24 cellular contexts compared by ENCODE assay signal in genomic region chr3:48879307-48879993, GRCh38. TPM values are rescaled to one million over a fixed set of nuclear protein-coding genes. Genes with fewer than 3 reads are reported as not detected.
A peak's percentile ranks its signal among the peaks of the same experiment; 100 is the strongest.
DNase-seq lines count a peak whose midpoint lies in the region; ATAC-seq and TF ChIP-seq lines count a peak whose summit lies in the region.
"Had no signal": no experiment of that assay in that cellular context is flagged by ENCODE, and none has a peak within 500 bp of the region (broad histone marks: within the 10 kb centered on the region; RNA-seq: fewer than 3 reads in every experiment).

No MANE protein-coding gene starts in this region.

- H3K4me3 Mint-ChIP-seq in activated CD8-positive, alpha-beta T cell treated with anti-CD3 and anti-CD28 coated beads, Interleukin-2, amount 10 ng/mL, durations not matched to agents 7 days and 5 days: no peak overlapping the region
- no peak overlapping the region for H3K4me3 Mint-ChIP-seq in activated CD8-positive, alpha-beta T cell treated with anti-CD3 and anti-CD28 coated beads for 36 hours
- no peak overlapping the region for H3K4me3 Mint-ChIP-seq in nephron progenitor cell
- H3K4me3 Mint-ChIP-seq: activated T-cell treated with anti-CD3 and anti-CD28 coated beads, Interleukin-2, amount 50 U/mL, for 4 hours; nephron had no signal

- CTCF ChIA-PET in activated CD8-positive, alpha-beta T cell treated with anti-CD3 and anti-CD28 coated beads, Interleukin-2, amount 10 ng/mL, durations not matched to agents 7 days and 5 days (lab: Charles Lee): no interaction called here
- CTCF ChIA-PET in activated CD8-positive, alpha-beta T cell treated with anti-CD3 and anti-CD28 coated beads for 36 hours (lab: Charles Lee): no interaction called here
- CTCF ChIA-PET in SK-N-SH (lab: Yijun Ruan, JAX): no interaction called here

- H3K9ac ChIP-seq in OCI-LY3 (ENCODE audit: low read length) (peak overlapping the region; percentile 50), SK-N-SH (no peak overlapping the region)

- H3K9me3 Mint-ChIP-seq in activated CD8-positive, alpha-beta T cell treated with anti-CD3 and anti-CD28 coated beads, Interleukin-2, amount 10 ng/mL, durations not matched to agents 7 days and 5 days (ENCODE audit: insufficient read depth): no peaks in the 10 kb centered on the region
- H3K9me3 Mint-ChIP-seq in activated CD8-positive, alpha-beta T cell treated with anti-CD3 and anti-CD28 coated beads for 36 hours: no peaks in the 10 kb centered on the region
- no peaks in the 10 kb centered on the region for H3K9me3 Mint-ChIP-seq in nephron progenitor cell
- H3K9me3 Mint-ChIP-seq: activated T-cell treated with anti-CD3 and anti-CD28 coated beads, Interleukin-2, amount 50 U/mL, for 4 hours; nephron had no signal

- no peaks in the 10 kb centered on the region for H3K27me3 ChIP-seq in OCI-LY3 (ENCODE audit: low read depth, low read length)
- no peaks in the 10 kb centered on the region for H3K27me3 ChIP-seq in SK-N-SH (ENCODE audit: insufficient read depth)
- H3K27me3 ChIP-seq: ovary, tibial nerve had no signal

- no peak for ATAC-seq in activated CD8-positive, alpha-beta T cell treated with anti-CD3 and anti-CD28 coated beads, Interleukin-2, amount 10 ng/mL, durations not matched to agents 7 days and 5 days
- no peak for ATAC-seq in activated CD8-positive, alpha-beta T cell treated with anti-CD3 and anti-CD28 coated beads for 36 hours
- ATAC-seq in HG03460 (IDR thresholded peaks at IDR 0.05; ENCODE audit: unreplicated experiment): no peak
- ATAC-seq: activated T-cell treated with anti-CD3 and anti-CD28 coated beads, Interleukin-2, amount 50 U/mL, for 4 hours; lower lobe of right lung had no signal

- H3K27ac Mint-ChIP-seq in activated CD8-positive, alpha-beta T cell treated with anti-CD3 and anti-CD28 coated beads, Interleukin-2, amount 10 ng/mL, durations not matched to agents 7 days and 5 days: peak overlapping the region; percentile 63
- no peak overlapping the region for H3K27ac Mint-ChIP-seq in activated CD8-positive, alpha-beta T cell treated with anti-CD3 and anti-CD28 coated beads for 36 hours
- H3K27ac Mint-ChIP-seq in nephron progenitor cell: peak overlapping the region; percentile 38
- H3K27ac Mint-ChIP-seq: nephron had no signal

- H3K9me3 ChIP-seq in OCI-LY3 (ENCODE audit: insufficient read depth, low read length): no peaks in the 10 kb centered on the region
- no peaks in the 10 kb centered on the region for H3K9me3 ChIP-seq in SK-N-SH
- H3K9me3 ChIP-seq: HAP-1, lower lobe of right lung, ovary, tibial nerve had no signal

- POLR2A ChIA-PET in activated CD8-positive, alpha-beta T cell treated with anti-CD3 and anti-CD28 coated beads, Interleukin-2, amount 10 ng/mL, durations not matched to agents 7 days and 5 days (lab: Charles Lee): no interaction called here
- POLR2A ChIA-PET in activated CD8-positive, alpha-beta T cell treated with anti-CD3 and anti-CD28 coated beads for 36 hours (lab: Charles Lee): interaction anchor here (0.6 kb wide), 1 partner anchor 177 kb away, joined by 3 read pairs; no protein-coding TSS in a partner anchor
- POLR2A ChIA-PET in SK-N-SH (lab: Yijun Ruan, JAX): no interaction called here

- H3K4me3 ChIP-seq in OCI-LY3 (ENCODE audit: low read length): peak overlapping the region; percentile 61
- H3K4me3 ChIP-seq in SK-N-SH (ENCODE audit: low read depth in 2 of 2, low read length in 1 of 2): no peak overlapping the region
- H3K4me3 ChIP-seq: HAP-1, lower lobe of right lung, ovary, tibial nerve had no signal

- H3K4me1 ChIP-seq in OCI-LY3 (ENCODE audit: low read length) (peaks cover 27% of the 10 kb centered on the region), SK-N-SH (ENCODE audit: control insufficient read depth in 1 of 2, insufficient read depth in 2 of 2, low read depth in 1 of 2, low read length in 1 of 2) (no peaks in the 10 kb centered on the region)
- H3K4me1 ChIP-seq: HAP-1, lower lobe of right lung had no signal

- no peak for TF ChIP-seq RAD21 in SK-N-SH (IDR thresholded peaks at IDR 0.05; ENCODE audit: low read length)

- no peak for DNase-seq in activated CD8-positive, alpha-beta T cell treated with anti-CD3 and anti-CD28 coated beads, Interleukin-2, amount 10 ng/mL, durations not matched to agents 7 days and 5 days
- no peak for DNase-seq in activated CD8-positive, alpha-beta T cell treated with anti-CD3 and anti-CD28 coated beads for 36 hours
- peak; percentile 33 for DNase-seq in GM13977 (ENCODE audit: low spot score)
- DNase-seq in nephron progenitor cell: no peak
- DNase-seq in activated naive CD4-positive, alpha-beta T cell treated with Interleukin-2 at 50 U/mL for 16 hours: no peak
- no peak for DNase-seq in SK-N-SH
- DNase-seq: activated CD4-positive, CD25-positive, alpha-beta regulatory T cell treated with anti-CD3 and anti-CD28 coated beads, Interleukin-2, amount 50 U/mL, for 72 hours; activated naive CD4-positive, alpha-beta T cell treated with anti-CD3 and anti-CD28 coated beads, Interleukin-2, amount 50 U/mL, for 16 hours; activated T-cell treated with anti-CD3 and anti-CD28 coated beads, Interleukin-2, amount 50 U/mL, for 4 hours; AML-193; anterior cingulate cortex; effector CD8-positive, alpha-beta T cell; head of caudate nucleus; KBM-7; lower lobe of right lung; NCI-H1694; NCI-H510A; ovary; SHP77 had no signal

- H3K36me3 ChIP-seq in OCI-LY3 (replicated peaks; ENCODE audit: low read depth, low read length) (peaks cover 3% of the 10 kb centered on the region), SK-N-SH (replicated peaks in 1 of 2; ENCODE audit: control insufficient read depth in 1 of 2, insufficient read depth in 2 of 2, low read length in 1 of 2) (no peaks in the 10 kb centered on the region)
- H3K36me3 ChIP-seq: HAP-1, ovary had no signal

- peak overlapping the region; percentile 88 for H3K4me2 ChIP-seq in OCI-LY3 (ENCODE audit: low read length)
- H3K4me2 ChIP-seq in SK-N-SH: no peak overlapping the region

- no peaks in the 10 kb centered on the region for H3K4me1 Mint-ChIP-seq in activated CD8-positive, alpha-beta T cell treated with anti-CD3 and anti-CD28 coated beads, Interleukin-2, amount 10 ng/mL, durations not matched to agents 7 days and 5 days (ENCODE audit: low read depth)
- H3K4me1 Mint-ChIP-seq in activated CD8-positive, alpha-beta T cell treated with anti-CD3 and anti-CD28 coated beads for 36 hours (ENCODE audit: low read depth): no peaks in the 10 kb centered on the region
- H3K4me1 Mint-ChIP-seq in nephron progenitor cell: peaks cover 9% of the 10 kb centered on the region
- H3K4me1 Mint-ChIP-seq: nephron had no signal

- in situ Hi-C loops in GM13977 (cut with MboI; ENCODE audit: low pct_unique_long_range_greater_than_20kb, low sequenced_read_pairs, unreplicated experiment): no loop called here

- no peaks in the 10 kb centered on the region for H4K20me1 ChIP-seq in OCI-LY3 (ENCODE audit: insufficient read depth, low read length)
- H4K20me1 ChIP-seq in SK-N-SH (ENCODE audit: insufficient read depth): no peaks in the 10 kb centered on the region

- no peak for TF ChIP-seq CTCF in activated CD8-positive, alpha-beta T cell treated with anti-CD3 and anti-CD28 coated beads for 36 hours (IDR thresholded peaks at IDR 0.05)
- TF ChIP-seq CTCF in GM13977 (IDR thresholded peaks at IDR 0.05; ENCODE audit: extremely low read depth, insufficient read depth, missing control alignments) (no peak), OCI-LY3 (IDR thresholded peaks at IDR 0.05; ENCODE audit: low read depth, low read length) (no peak), nephron progenitor cell (IDR thresholded peaks at IDR 0.05) (no peak), SK-N-SH (IDR thresholded peaks at IDR 0.05) (no peak)

- intact Hi-C loops in activated CD8-positive, alpha-beta T cell treated with anti-CD3 and anti-CD28 coated beads for 36 hours (cut with micrococcal nuclease): no loop called here

- H2AFZ ChIP-seq in OCI-LY3 (ENCODE audit: low read depth, low read length): peak overlapping the region; percentile 17; the same call in 1 of the 2 replicates
- no peak overlapping the region for H2AFZ ChIP-seq in SK-N-SH (ENCODE audit: low read depth)

- H3K9me2 ChIP-seq in SK-N-SH: no peaks in the 10 kb centered on the region

- no peaks in the 10 kb centered on the region for H3F3A ChIP-seq in SK-N-SH (replicated peaks; ENCODE audit: insufficient read depth)

- TF ChIP-seq EP300 in SK-N-SH (IDR thresholded peaks at IDR 0.05; ENCODE audit: borderline replicate concordance in 1 of 2, low read depth in 1 of 2, low read length in 1 of 2): no peak

- H3K27me3 Mint-ChIP-seq in activated CD8-positive, alpha-beta T cell treated with anti-CD3 and anti-CD28 coated beads, Interleukin-2, amount 10 ng/mL, durations not matched to agents 7 days and 5 days (ENCODE audit: low read depth): no peaks in the 10 kb centered on the region
- H3K27me3 Mint-ChIP-seq in activated CD8-positive, alpha-beta T cell treated with anti-CD3 and anti-CD28 coated beads for 36 hours: no peaks in the 10 kb centered on the region
- peaks cover 4% of the 10 kb centered on the region for H3K27me3 Mint-ChIP-seq in nephron progenitor cell (ENCODE audit: low read depth, poor library complexity)

- H3K36me3 Mint-ChIP-seq in activated CD8-positive, alpha-beta T cell treated with anti-CD3 and anti-CD28 coated beads, Interleukin-2, amount 10 ng/mL, durations not matched to agents 7 days and 5 days (ENCODE audit: low read depth): peaks cover 17% of the 10 kb centered on the region
- H3K36me3 Mint-ChIP-seq in activated CD8-positive, alpha-beta T cell treated with anti-CD3 and anti-CD28 coated beads for 36 hours (ENCODE audit: low read depth): peaks cover 10% of the 10 kb centered on the region
- no peaks in the 10 kb centered on the region for H3K36me3 Mint-ChIP-seq in nephron progenitor cell (ENCODE audit: low read depth)

- H3K79me2 ChIP-seq in OCI-LY3 (ENCODE audit: low read length) (no peaks in the 10 kb centered on the region), SK-N-SH (ENCODE audit: insufficient read depth) (no peaks in the 10 kb centered on the region)

- H3K27ac ChIP-seq in OCI-LY3 (ENCODE audit: low read length): peak overlapping the region; percentile 80
- no peak overlapping the region for H3K27ac ChIP-seq in SK-N-SH (ENCODE audit: low read depth in 2 of 2, low read length in 1 of 2)
- H3K27ac ChIP-seq: lower lobe of right lung, ovary, tibial nerve had no signal

- WGBS in SK-N-SH (ENCODE audit: low lambda C conversion rate): 93% methylated on average over 6 of the region's 6 CpGs

RNA-seq across cellular contexts. Expression of gene SLC25A20, which starts 19.2 kb away (rescaled TPM):
- total RNA-seq in activated CD8-positive, alpha-beta T cell treated with anti-CD3 and anti-CD28 coated beads, Interleukin-2, amount 10 ng/mL, durations not matched to agents 7 days and 5 days: 10 to 100 TPM; 29.9 to 33.1 TPM
- 10 to 100 TPM; 14.8 to 16.8 TPM for total RNA-seq in activated CD8-positive, alpha-beta T cell treated with anti-CD3 and anti-CD28 coated beads for 36 hours
- polyA plus RNA-seq in SK-N-SH (2012; rRNA removed): 30.3 and 41.9 TPM in 2 replicates
- polyA plus RNA-seq in SK-N-SH (2012; cell fraction: cytosol; rRNA removed): 44.9 and 50.7 TPM in 2 replicates
- polyA plus RNA-seq in SK-N-SH (2012; cell fraction: nucleus; rRNA removed): 26.5 and 40.0 TPM in 2 replicates

RNA-seq across cellular contexts. Expression of gene PRKAR2A, which starts 31.8 kb away (rescaled TPM):
- total RNA-seq in activated CD8-positive, alpha-beta T cell treated with anti-CD3 and anti-CD28 coated beads, Interleukin-2, amount 10 ng/mL, durations not matched to agents 7 days and 5 days: 10 to 100 TPM; 35.9 to 40.2 TPM
- 10 to 100 TPM; 31.0 to 32.1 TPM for total RNA-seq in activated CD8-positive, alpha-beta T cell treated with anti-CD3 and anti-CD28 coated beads for 36 hours
- 5.2 and 5.7 TPM in 2 replicates for polyA plus RNA-seq in SK-N-SH (2012; rRNA removed)
- polyA plus RNA-seq in SK-N-SH (2012; cell fraction: cytosol; rRNA removed): 7.3 and 7.4 TPM in 2 replicates
- polyA plus RNA-seq in SK-N-SH (2012; cell fraction: nucleus; rRNA removed): 5.2 and 14.8 TPM in 2 replicates

RNA-seq across cellular contexts. Expression of gene ARIH2, which starts 39.2 kb away (rescaled TPM):
- 100 to 1,000 TPM; 102 to 112 TPM for total RNA-seq in activated CD8-positive, alpha-beta T cell treated with anti-CD3 and anti-CD28 coated beads, Interleukin-2, amount 10 ng/mL, durations not matched to agents 7 days and 5 days
- total RNA-seq in activated CD8-positive, alpha-beta T cell treated with anti-CD3 and anti-CD28 coated beads for 36 hours: 100 to 1,000 TPM in 1 of 2 experiments, 10 to 100 TPM in 1; 98.2 to 115 TPM
- 69.7 and 94.4 TPM in 2 replicates for polyA plus RNA-seq in SK-N-SH (2012; rRNA removed)
- polyA plus RNA-seq in SK-N-SH (2012; cell fraction: cytosol; rRNA removed): 64.6 and 67.6 TPM in 2 replicates
- polyA plus RNA-seq in SK-N-SH (2012; cell fraction: nucleus; rRNA removed): 179 and 208 TPM in 2 replicates
